Comparison of ENCODE assay signal across 12 cellular contexts in genomic region chr13:24741016-24741662, GRCh38. TPM values are rescaled to one million over a fixed set of nuclear protein-coding genes. Genes with fewer than 3 reads are reported as not detected.
DNase-seq lines count a peak whose midpoint lies in the region; ATAC-seq and TF ChIP-seq lines count a peak whose summit lies in the region.
"Had no signal": no experiment of that assay in that cellular context is flagged by ENCODE, and none has a peak within 500 bp of the region (broad histone marks: within the 10 kb centered on the region; RNA-seq: fewer than 3 reads in every experiment).

No MANE protein-coding gene starts in this region.

- peak overlapping the region; percentile 56 for H2AFZ ChIP-seq in IMR-90 (replicated peaks; ENCODE audit: low read length, poor library complexity)

- H3K56ac ChIP-seq in IMR-90 (ENCODE audit: extremely low read depth, insufficient read depth, low read length): no peak overlapping the region

- H3K27me3 Mint-ChIP-seq in activated T-cell treated with anti-CD3 and anti-CD28 coated beads, Interleukin-2, amount 50 U/mL, for 72 hours (ENCODE audit: low read depth): peaks cover 29% of the 10 kb centered on the region
- peaks cover 27% of the 10 kb centered on the region for H3K27me3 Mint-ChIP-seq in activated T-cell treated with anti-CD3 and anti-CD28 coated beads, Interleukin-2, amount 50 U/mL, for 24 hours
- peaks cover 42% of the 10 kb centered on the region for H3K27me3 Mint-ChIP-seq in progenitor cell of endocrine pancreas

- no peak overlapping the region for H3K4me3 ChIP-seq in IMR-90 (ENCODE audit: insufficient read depth, low read depth, low read length)
- no peak overlapping the region for H3K4me3 ChIP-seq in brain microvascular endothelial cell (ENCODE audit: low read depth, low read length)
- no peak overlapping the region for H3K4me3 ChIP-seq in ovary

- CTCF ChIA-PET in IMR-90 (lab: Yijun Ruan, JAX): no interaction called here

- dilution Hi-C loops in IMR-90 (cut with HindIII; ENCODE audit: low sequenced_read_pairs, unreplicated experiment): no loop called here

- H3K9me3 Mint-ChIP-seq in activated T-cell treated with anti-CD3 and anti-CD28 coated beads, Interleukin-2, amount 50 U/mL, for 72 hours: no peaks in the 10 kb centered on the region
- H3K9me3 Mint-ChIP-seq in activated T-cell treated with anti-CD3 and anti-CD28 coated beads, Interleukin-2, amount 50 U/mL, for 24 hours: no peaks in the 10 kb centered on the region
- H3K9me3 Mint-ChIP-seq in progenitor cell of endocrine pancreas (ENCODE audit: low read depth): no peaks in the 10 kb centered on the region
- H3K9me3 Mint-ChIP-seq: activated CD4-positive, alpha-beta memory T cell treated with anti-CD3 and anti-CD28 coated beads for 36 hours had no signal

- no peak overlapping the region for H2BK15ac ChIP-seq in IMR-90 (ENCODE audit: low read depth, low read length)

- H2BK120ac ChIP-seq in IMR-90 (ENCODE audit: low read depth, low read length): no peak overlapping the region

- no peak for TF ChIP-seq POLR2A in IMR-90 (IDR thresholded peaks at IDR 0.05; ENCODE audit: low read depth, low read length)
- TF ChIP-seq POLR2A in ovary (IDR thresholded peaks at IDR 0.05): no peak

- no peak for TF ChIP-seq EP300 in ovary (IDR thresholded peaks at IDR 0.05)

- no peak overlapping the region for H3K27ac ChIP-seq in IMR-90 (ENCODE audit: insufficient read depth, low read length)
- no peak overlapping the region for H3K27ac ChIP-seq in brain microvascular endothelial cell
- no peak overlapping the region for H3K27ac ChIP-seq in ovary

- H3K27ac Mint-ChIP-seq in activated T-cell treated with anti-CD3 and anti-CD28 coated beads, Interleukin-2, amount 50 U/mL, for 72 hours: no peak overlapping the region
- H3K27ac Mint-ChIP-seq in activated T-cell treated with anti-CD3 and anti-CD28 coated beads, Interleukin-2, amount 50 U/mL, for 24 hours: no peak overlapping the region
- no peak overlapping the region for H3K27ac Mint-ChIP-seq in progenitor cell of endocrine pancreas
- H3K27ac Mint-ChIP-seq: activated CD4-positive, alpha-beta memory T cell treated with anti-CD3 and anti-CD28 coated beads for 36 hours had no signal

- no peak overlapping the region for H3K4me3 Mint-ChIP-seq in activated T-cell treated with anti-CD3 and anti-CD28 coated beads, Interleukin-2, amount 50 U/mL, for 72 hours
- H3K4me3 Mint-ChIP-seq in activated T-cell treated with anti-CD3 and anti-CD28 coated beads, Interleukin-2, amount 50 U/mL, for 24 hours: no peak overlapping the region
- H3K4me3 Mint-ChIP-seq in progenitor cell of endocrine pancreas (ENCODE audit: low read depth): no peak overlapping the region
- H3K4me3 Mint-ChIP-seq: activated CD4-positive, alpha-beta memory T cell treated with anti-CD3 and anti-CD28 coated beads for 36 hours had no signal

- no peaks in the 10 kb centered on the region for H3K4me1 Mint-ChIP-seq in activated T-cell treated with anti-CD3 and anti-CD28 coated beads, Interleukin-2, amount 50 U/mL, for 72 hours (ENCODE audit: low read depth)
- H3K4me1 Mint-ChIP-seq in activated T-cell treated with anti-CD3 and anti-CD28 coated beads, Interleukin-2, amount 50 U/mL, for 24 hours (ENCODE audit: low read depth): peaks cover 3% of the 10 kb centered on the region
- no peaks in the 10 kb centered on the region for H3K4me1 Mint-ChIP-seq in progenitor cell of endocrine pancreas (ENCODE audit: low read depth)

- H3K27me3 ChIP-seq in IMR-90 (ENCODE audit: control insufficient read depth, insufficient read depth, low read length) (peaks cover 16% of the 10 kb centered on the region; the same call in 1 of the 2 replicates), brain microvascular endothelial cell (replicated peaks) (peaks cover 15% of the 10 kb centered on the region), ovary (no peaks in the 10 kb centered on the region)

- H4K91ac ChIP-seq in IMR-90 (ENCODE audit: insufficient read depth, low read depth, low read length): no peak overlapping the region

- TF ChIP-seq CTCF in IMR-90 (conservative IDR thresholded peaks at IDR 0.05; ENCODE audit: low read depth, low read length) (no peak), brain microvascular endothelial cell (IDR thresholded peaks at IDR 0.05; ENCODE audit: low read depth, low read length, missing control alignments) (peak; percentile 47), progenitor cell of endocrine pancreas (IDR thresholded peaks at IDR 0.05; ENCODE audit: unreplicated experiment) (peak; percentile 26), ovary (IDR thresholded peaks at IDR 0.05) (no peak)

- peak; percentile 33 to 42 for ATAC-seq in activated T-cell treated with anti-CD3 and anti-CD28 coated beads, Interleukin-2, amount 50 U/mL, for 72 hours (replicated peaks in 1 of 2)
- no peak for ATAC-seq in IMR-90 (ENCODE audit: low read depth)

- H4K8ac ChIP-seq in IMR-90 (ENCODE audit: low read depth in 2 of 2, low read length in 2 of 2): no peak overlapping the region

- no peak overlapping the region for H3K14ac ChIP-seq in IMR-90 (replicated peaks; ENCODE audit: low read depth, low read length)

- H3K9me3 ChIP-seq in IMR-90 (ENCODE audit: control insufficient read depth, insufficient read depth, low read length) (no peaks in the 10 kb centered on the region), ovary (no peaks in the 10 kb centered on the region)

- H2AK5ac ChIP-seq in IMR-90 (ENCODE audit: low read depth, low read length): no peak overlapping the region

- no peak overlapping the region for H2BK5ac ChIP-seq in IMR-90 (ENCODE audit: low read depth, low read length, poor library complexity, severe bottlenecking)

- WGBS in IMR-90 (ENCODE audit: extremely low coverage in 2 of 2, insufficient read length in 1 of 2), 2 experiments: 68% methylated on average over 2 of the region's 11 CpGs; no CpG with 5 or more reads in 1 of the 2 experiments
- WGBS in ovary, 3 donors: 82 to 92% (median 84%) methylated on average over 9 to 11 of the region's 11 CpGs

- intact Hi-C loops in IMR-90 (cut with micrococcal nuclease): no loop called here
- intact Hi-C loops in ovary (cut with DNase I): no loop called here

- H2AK9ac ChIP-seq in IMR-90 (replicated peaks; ENCODE audit: low read depth, low read length, poor library complexity): no peak overlapping the region

- TF ChIP-seq RAD21 in IMR-90 (IDR thresholded peaks at IDR 0.05; ENCODE audit: low read length): peak; percentile 14; the same call in 1 of the 2 replicates

- no peak overlapping the region for H3K23ac ChIP-seq in IMR-90 (ENCODE audit: low read depth, low read length)

- H3K36me3 ChIP-seq in IMR-90 (ENCODE audit: control insufficient read depth, insufficient read depth, low read length): no peaks in the 10 kb centered on the region
- H3K36me3 ChIP-seq in brain microvascular endothelial cell (replicated peaks): no peaks in the 10 kb centered on the region
- H3K36me3 ChIP-seq in ovary: no peaks in the 10 kb centered on the region

- BruUV-seq in IMR-90 (replicated peaks; lab: Mats Ljungman, UMichigan): no TSS peak

- no peaks in the 10 kb centered on the region for H3K36me3 Mint-ChIP-seq in activated T-cell treated with anti-CD3 and anti-CD28 coated beads, Interleukin-2, amount 50 U/mL, for 72 hours (ENCODE audit: insufficient read depth in 2 of 2)
- no peaks in the 10 kb centered on the region for H3K36me3 Mint-ChIP-seq in activated T-cell treated with anti-CD3 and anti-CD28 coated beads, Interleukin-2, amount 50 U/mL, for 24 hours (ENCODE audit: low read depth)
- no peaks in the 10 kb centered on the region for H3K36me3 Mint-ChIP-seq in progenitor cell of endocrine pancreas (ENCODE audit: insufficient read depth)
- H3K36me3 Mint-ChIP-seq: activated CD4-positive, alpha-beta memory T cell treated with anti-CD3 and anti-CD28 coated beads for 36 hours had no signal

- H4K5ac ChIP-seq in IMR-90 (ENCODE audit: low read depth, low read length): no peak overlapping the region

- no peaks in the 10 kb centered on the region for H3K9me1 ChIP-seq in IMR-90 (ENCODE audit: insufficient read depth, low read length)

- no peak for DNase-seq in activated T-cell treated with anti-CD3 and anti-CD28 coated beads, Interleukin-2, amount 50 U/mL, for 72 hours
- DNase-seq in activated T-cell treated with anti-CD3 and anti-CD28 coated beads, Interleukin-2, amount 50 U/mL, for 24 hours: no peak
- DNase-seq in IMR-90: no peak
- no peak for DNase-seq in brain microvascular endothelial cell
- no peak for DNase-seq in progenitor cell of endocrine pancreas (ENCODE audit: low spot score, unreplicated experiment)
- no peak for DNase-seq in pons (ENCODE audit: low spot score)
- DNase-seq in DMS114 treated with DMSO at 0.1 percent for 48 hours (lab: John Stamatoyannopoulos, UW; ENCODE audit: unreplicated experiment): no peak
- DNase-seq in ovary: no peak
- DNase-seq: activated CD4-positive, alpha-beta memory T cell treated with anti-CD3 and anti-CD28 coated beads for 36 hours; central memory CD4-positive, alpha-beta T cell; hippocampal formation had no signal

- H3K4ac ChIP-seq in IMR-90 (ENCODE audit: low read depth, low read length): no peak overlapping the region

- POLR2A ChIA-PET in IMR-90 (lab: Charles Lee; ENCODE audit: unreplicated experiment): no interaction called here

- no peaks in the 10 kb centered on the region for H4K20me1 ChIP-seq in IMR-90 (ENCODE audit: insufficient read depth, low read length)

- in situ Hi-C loops in IMR-90 (cut with MboI; ENCODE audit: low sequenced_read_pairs): no loop called here
- in situ Hi-C loops in brain microvascular endothelial cell (cut with HindIII; ENCODE audit: low pct_ligation_motif_present, low sequenced_read_pairs): no loop called here

- no peaks in the 10 kb centered on the region for H3K79me1 ChIP-seq in IMR-90 (ENCODE audit: low read depth in 1 of 2, low read length in 2 of 2)

- no peak overlapping the region for H3K9ac ChIP-seq in IMR-90 (ENCODE audit: low read depth, low read length)

- H3K4me1 ChIP-seq in IMR-90 (ENCODE audit: control insufficient read depth, insufficient read depth, low read length): no peaks in the 10 kb centered on the region
- no peaks in the 10 kb centered on the region for H3K4me1 ChIP-seq in ovary (ENCODE audit: insufficient read depth)

- H3K18ac ChIP-seq in IMR-90 (ENCODE audit: low read depth, low read length): no peak overlapping the region

- H3K4me2 ChIP-seq in IMR-90 (ENCODE audit: low read depth, low read length): no peak overlapping the region

- no peak overlapping the region for H2BK20ac ChIP-seq in IMR-90 (ENCODE audit: low read depth, low read length)

TF ChIP-seq in IMR-90, 13 proteins besides CTCF, POLR2A, EP300 and RAD21:
- TF ChIP-seq RCOR1 (IDR thresholded peaks at IDR 0.05; ENCODE audit: insufficient replicate concordance, low read length): no peak
- TF ChIP-seq MAFK (IDR thresholded peaks at IDR 0.05; ENCODE audit: low read depth, low read length): no peak
- TF ChIP-seq RFX5 (IDR thresholded peaks at IDR 0.05; ENCODE audit: low read depth, low read length): no peak

RNA-seq across cellular contexts. Expression of gene RNF17, which starts 22.8 kb away (rescaled TPM):
- total RNA-seq in activated T-cell treated with anti-CD3 and anti-CD28 coated beads, Interleukin-2, amount 50 U/mL, for 72 hours: under 1 TPM in 1 of 2 donors, not detected in 1; 0.65 TPM
- total RNA-seq in IMR-90 (2012; rRNA removed) (0.18 and 0.28 TPM in 2 replicates), progenitor cell of endocrine pancreas (not detected in 2 replicates), ovary (under 1 TPM in 1 of 7 donors, not detected in 6; 0.71 TPM)
- polyA plus RNA-seq in IMR-90 (2012; rRNA removed) (0.01 and 0.03 TPM in 2 replicates), ovary (under 1 TPM in 1 of 2 donors, not detected in 1; 0.28 TPM)
- polyA plus RNA-seq in IMR-90 (2012; cell fraction: cytosol; rRNA removed): 0.01 TPM in 1 of 2 replicates, not detected in the other
- polyA plus RNA-seq in IMR-90 (2012; cell fraction: nucleus; rRNA removed; ENCODE audit: low replicate concordance): 0.02 and 0.23 TPM in 2 replicates
- total RNA-seq: activated CD4-positive, alpha-beta memory T cell treated with anti-CD3 and anti-CD28 coated beads for 36 hours had no signal
- polyA plus RNA-seq: neural cell had no signal

Comparison
In these comparisons a context has a peak if more than half of its experiments do, and no peak if none do; other contexts are left out.
1. CTCF ChIP-seq: peak in brain microvascular endothelial cell (single experiment) and progenitor cell of endocrine pancreas (single experiment); none in IMR-90 (single experiment) and ovary (0 of 3).